ENCODE assay signal across 10 cellular contexts in the genomic region with DNA sequence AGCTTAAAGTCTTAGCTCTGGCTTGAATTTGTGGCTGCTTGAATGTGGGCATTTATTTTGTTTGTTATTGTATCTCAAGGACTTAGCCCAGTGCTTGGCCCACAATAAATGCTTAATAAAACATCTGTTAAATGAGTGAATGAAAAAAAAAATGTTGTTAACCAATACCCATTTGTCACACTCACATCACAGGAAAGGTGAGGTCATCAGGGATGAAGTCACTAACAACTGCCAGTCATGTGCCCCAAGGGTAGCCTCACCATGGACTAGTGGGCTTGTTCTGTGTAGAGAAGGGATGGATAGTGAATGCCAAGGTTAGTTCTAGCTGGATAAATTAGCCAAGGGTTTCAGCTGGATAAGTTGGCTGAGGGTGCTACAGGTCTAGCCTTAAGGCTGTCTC. TPM values are rescaled to one million over a fixed set of nuclear protein-coding genes. Genes with fewer than 3 reads are reported as not detected.
DNase-seq lines count a peak whose midpoint lies in the region; ATAC-seq and TF ChIP-seq lines count a peak whose summit lies in the region.
"Had no signal": no experiment of that assay in that cellular context is flagged by ENCODE, and none has a peak within 500 bp of the region (broad histone marks: within the 10 kb centered on the region; RNA-seq: fewer than 3 reads in every experiment).

No MANE protein-coding gene starts in this region.

- peaks cover 19 to 38% of the 10 kb centered on the region in 2 donors for H3K36me3 ChIP-seq in psoas muscle (ENCODE audit: insufficient read depth in 1 of 2, low read depth in 1 of 2)

- H3K4me3 ChIP-seq in psoas muscle, result no peak overlapping the region

- peak; percentile 25 for DNase-seq in DMS 273 (lab: John Stamatoyannopoulos, UW; ENCODE audit: unreplicated experiment)
- DNase-seq in DMS 273 treated with DMSO at 0.1 percent for 48 hours (lab: John Stamatoyannopoulos, UW), result no peak
- peak; percentile 42 for DNase-seq in SK-MEL-5 (ENCODE audit: low read depth, low spot score)
- no peak for DNase-seq in chondrocyte (ENCODE audit: low spot score)
- no peak for DNase-seq in psoas muscle
- DNase-seq in retina, result no peak
- DNase-seq in NCI-H1436 (lab: John Stamatoyannopoulos, UW), result no peak

- peak overlapping the region; percentile 77 for H3K27ac Mint-ChIP-seq in chondrocyte (ENCODE audit: unreplicated experiment)
- H3K27ac Mint-ChIP-seq: memory B cell had no signal

- H3K27me3 Mint-ChIP-seq in chondrocyte (ENCODE audit: low read depth), result no peaks in the 10 kb centered on the region
- H3K27me3 Mint-ChIP-seq: memory B cell had no signal

- H3K27me3 ChIP-seq in psoas muscle (ENCODE audit: insufficient read depth in 3 of 3, low read length in 2 of 3), result no peaks in the 10 kb centered on the region

- no peaks in the 10 kb centered on the region for H3K9me3 ChIP-seq in psoas muscle

- H3K36me3 Mint-ChIP-seq in chondrocyte (ENCODE audit: low read depth), result peaks cover 32% of the 10 kb centered on the region

- no peak for TF ChIP-seq CTCF in chondrocyte (IDR thresholded peaks at IDR 0.05)
- TF ChIP-seq CTCF in psoas muscle (IDR thresholded peaks at IDR 0.05), result no peak

- no peaks in the 10 kb centered on the region for H3K9me3 Mint-ChIP-seq in chondrocyte (ENCODE audit: low read depth)
- H3K9me3 Mint-ChIP-seq: memory B cell had no signal

- H3K27ac ChIP-seq in psoas muscle, result peak overlapping the region; percentile 98
- H3K27ac ChIP-seq: 22Rv1 had no signal

- H3K4me1 Mint-ChIP-seq in chondrocyte (ENCODE audit: low read depth), result peaks cover 35% of the 10 kb centered on the region

- ATAC-seq in psoas muscle, result no peak
- no peak for ATAC-seq in HG02623 (IDR thresholded peaks at IDR 0.05; ENCODE audit: unreplicated experiment)

- H3K4me1 ChIP-seq in psoas muscle, result peaks cover 41% of the 10 kb centered on the region

- intact Hi-C loops in psoas muscle (cut with DNase I), result no loop called here

- H3K4me3 Mint-ChIP-seq in chondrocyte (ENCODE audit: unreplicated experiment), result peak overlapping the region; percentile 31
- H3K4me3 Mint-ChIP-seq: memory B cell had no signal

- in situ Hi-C loops in SK-MEL-5 (cut with HindIII; ENCODE audit: low pct_unique_long_range_greater_than_20kb, low sequenced_read_pairs), result no loop called here

RNA-seq across cellular contexts. Expression of a gene that starts 3.0 kb away (rescaled TPM):
- total RNA-seq in SK-MEL-5 (2014; rRNA removed; shearing (Covaris generic)), result 66.0 and 66.8 TPM in 2 replicates
- polyA plus RNA-seq in SK-MEL-5 (2015; cell fraction: cytosol; rRNA removed), result 83.2 and 102 TPM in 2 replicates
- polyA plus RNA-seq in SK-MEL-5 (2015; cell fraction: nucleus; rRNA removed), result 74.1 and 84.6 TPM in 2 replicates
- 125 to 143 TPM (median 128 TPM) in 3 replicates for total RNA-seq in chondrocyte
- total RNA-seq in psoas muscle, result 100 to 1,000 TPM in 2 of 4 donors, 10 to 100 TPM in 2; 83.8 to 138 (median 103) TPM
- 100 to 1,000 TPM; 120 to 238 (median 151) TPM for polyA plus RNA-seq in psoas muscle

RNA-seq across cellular contexts. Expression of a gene that starts 10.8 kb away (rescaled TPM):
- not detected in 2 replicates for total RNA-seq in SK-MEL-5 (2014; rRNA removed; shearing (Covaris generic))
- not detected in 2 replicates for polyA plus RNA-seq in SK-MEL-5 (2015; cell fraction: cytosol; rRNA removed)
- polyA plus RNA-seq in SK-MEL-5 (2015; cell fraction: nucleus; rRNA removed), result 12.2 and 18.7 TPM in 2 replicates
- 1.1 to 3.6 TPM (median 1.4 TPM) in 3 replicates for total RNA-seq in chondrocyte
- 1 to 10 TPM in 3 of 4 donors, not detected in 1; 1.5 to 2.2 (median 1.7) TPM for total RNA-seq in psoas muscle
- 1 to 10 TPM in 1 of 3 donors, under 1 TPM in 2; 0.26 to 1.7 (median 0.39) TPM for polyA plus RNA-seq in psoas muscle

RNA-seq across cellular contexts. Expression of a gene that starts 22.0 kb away (rescaled TPM):
- total RNA-seq in SK-MEL-5 (2014; rRNA removed; shearing (Covaris generic)), result 111 and 116 TPM in 2 replicates
- 113 and 143 TPM in 2 replicates for polyA plus RNA-seq in SK-MEL-5 (2015; cell fraction: cytosol; rRNA removed)
- polyA plus RNA-seq in SK-MEL-5 (2015; cell fraction: nucleus; rRNA removed), result 63.4 and 73.9 TPM in 2 replicates
- total RNA-seq in chondrocyte (55.7 to 72.8 TPM (median 59.4 TPM) in 3 replicates), psoas muscle (10 to 100 TPM; 44.0 to 83.6 (median 68.4) TPM)
- polyA plus RNA-seq in psoas muscle, result 100 to 1,000 TPM in 2 of 3 donors, 10 to 100 TPM in 1; 83.4 to 167 (median 127) TPM

RNA-seq across cellular contexts. Expression of a gene that starts 50.9 kb away (rescaled TPM):
- 9.3 and 10.1 TPM in 2 replicates for total RNA-seq in SK-MEL-5 (2014; rRNA removed; shearing (Covaris generic))
- 19.8 and 21.5 TPM in 2 replicates for polyA plus RNA-seq in SK-MEL-5 (2015; cell fraction: cytosol; rRNA removed)
- polyA plus RNA-seq in SK-MEL-5 (2015; cell fraction: nucleus; rRNA removed), result 43.7 and 57.1 TPM in 2 replicates
- 15.3 to 23.2 TPM (median 15.5 TPM) in 3 replicates for total RNA-seq in chondrocyte
- 10 to 100 TPM in 2 of 4 donors, 1 to 10 TPM in 2; 5.8 to 14.6 (median 8.7) TPM for total RNA-seq in psoas muscle
- 10 to 100 TPM; 10.2 to 11.5 (median 10.7) TPM for polyA plus RNA-seq in psoas muscle

RNA-seq across cellular contexts. Expression of a gene that starts 58.1 kb away (rescaled TPM):
- total RNA-seq in SK-MEL-5 (2014; rRNA removed; shearing (Covaris generic)), result 17.1 and 23.4 TPM in 2 replicates
- 22.8 and 29.9 TPM in 2 replicates for polyA plus RNA-seq in SK-MEL-5 (2015; cell fraction: cytosol; rRNA removed)
- polyA plus RNA-seq in SK-MEL-5 (2015; cell fraction: nucleus; rRNA removed), result 87.6 and 132 TPM in 2 replicates
- 19.3 to 36.9 TPM (median 21.5 TPM) in 3 replicates for total RNA-seq in chondrocyte
- 10 to 100 TPM in 1 of 4 donors, 1 to 10 TPM in 3; 4.4 to 10.1 (median 5.9) TPM for total RNA-seq in psoas muscle
- polyA plus RNA-seq in psoas muscle, result 1 to 10 TPM; 6.0 to 9.5 (median 7.5) TPM

Comparison
In these comparisons a context has a peak if more than half of its experiments do, and no peak if none do; other contexts are left out.
1. DNase-seq: peak in DMS 273 (single experiment) and SK-MEL-5 (single experiment); none in DMS 273 treated with DMSO at 0.1 percent for 48 hours (single experiment), chondrocyte (single experiment), psoas muscle (0 of 2), retina (single experiment) and NCI-H1436 (single experiment).